1 cellular context compared by ENCODE assay signal in the genomic region with DNA sequence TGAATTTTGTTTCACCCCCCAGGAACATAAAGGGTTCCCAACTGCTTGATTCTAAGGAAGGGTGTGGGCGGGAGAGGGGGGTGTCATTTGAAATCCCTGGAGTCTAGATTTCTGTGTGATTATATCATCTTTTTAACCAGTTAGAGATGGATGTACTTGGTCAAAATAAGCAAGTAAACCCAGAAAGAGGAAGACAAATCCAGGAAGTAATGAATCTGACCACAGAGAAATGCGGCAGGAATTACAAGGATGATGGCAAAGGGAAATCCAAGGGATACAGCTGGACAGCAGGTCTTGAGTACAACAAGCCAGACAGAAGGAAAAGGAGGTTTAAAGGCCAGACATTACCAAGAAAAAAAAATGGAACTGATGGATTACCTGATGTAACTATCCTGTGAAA.
TF ChIP-seq lines count a peak whose summit lies in the region.

No MANE protein-coding gene starts in this region.

TF ChIP-seq in endothelial cell of umbilical vein, 7 proteins besides CTCF, POLR2A, EP300 and RAD21 (continued from another document):
- TF ChIP-seq JUN (IDR thresholded peaks at IDR 0.05; ENCODE audit: borderline replicate concordance, insufficient read depth, insufficient read length, low read depth) (no peak), EZH2 (IDR thresholded peaks at IDR 0.05; ENCODE audit: borderline replicate concordance, low read depth, low read length, severe bottlenecking) (no peak), FOS (IDR thresholded peaks at IDR 0.05; ENCODE audit: borderline replicate concordance, insufficient read depth, low read length) (no peak), POLR2AphosphoS5 (IDR thresholded peaks at IDR 0.05; ENCODE audit: insufficient read depth, low read depth, low read length) (no peak)
